In genomic region chr15:91294795-91295194, GRCh38 we compare ENCODE assay signal across 22 cellular contexts.
"Had no signal": no experiment of that assay in that cellular context is flagged by ENCODE, and none has a peak within 500 bp of the region (broad histone marks: within the 10 kb centered on the region; RNA-seq: fewer than 3 reads in every experiment).

No MANE protein-coding gene starts in this region.

- ATAC-seq: naive thymus-derived CD8-positive, alpha-beta T cell; natural killer cell treated with Interleukin-12 subunit alpha and Interleukin-12 subunit beta and Interleukin-15 and Interleukin-18, amount 100 ng/mL, for 72 hours; pancreas; right cardiac atrium; right lobe of liver; stimulated activated effector memory CD8-positive, alpha-beta T cell treated with anti-CD3 and anti-CD28 coated beads, Interleukin-12 subunit alpha, Interleukin-12 subunit beta, amount 100 ng/mL, for 72 hours; stimulated activated naive B cell treated with anti-CD40 and anti-IgM and Interleukin-4, amounts not matched to agents 10 μg/mL and 1 μg/mL and 100 μg/mL, for 72 hours had no signal

- FAIRE-seq: pancreas, small intestine had no signal

- DNase-seq: naive thymus-derived CD8-positive, alpha-beta T cell; nephron progenitor cell; nucleus accumbens; pancreas; retina; right cardiac atrium; right lobe of liver; sigmoid colon; small intestine; stimulated activated CD4-positive, alpha-beta T cell treated with anti-CD3 and anti-CD28 coated beads, Interleukin-15, amount 100 ng/mL, for 24 hours; stimulated activated CD4-positive, alpha-beta T cell treated with anti-CD3 and anti-CD28 coated beads, Interleukin-2, amount 100 ng/mL, for 24 hours; stimulated activated CD4-positive, alpha-beta T cell treated with anti-CD3 and anti-CD28 coated beads, Interleukin-2, amount 100 ng/mL, for 48 hours; stimulated activated CD4-positive, alpha-beta T cell treated with anti-CD3 and anti-CD28 coated beads, Interleukin-4, amount 100 ng/mL, for 24 hours; stimulated activated naive B cell treated with anti-CD40 and anti-IgM and Interleukin-4, amounts not matched to agents 10 μg/mL and 1 μg/mL and 100 μg/mL, for 72 hours; stimulated activated naive CD4-positive, alpha-beta T cell treated with Interleukin-2 at 50 U/mL for 16 hours; stomach; thyroid gland; trophoblast cell; upper lobe of left lung; uterus had no signal
